Comparison of ENCODE assay signal across 19 cellular contexts in the genomic region with DNA sequence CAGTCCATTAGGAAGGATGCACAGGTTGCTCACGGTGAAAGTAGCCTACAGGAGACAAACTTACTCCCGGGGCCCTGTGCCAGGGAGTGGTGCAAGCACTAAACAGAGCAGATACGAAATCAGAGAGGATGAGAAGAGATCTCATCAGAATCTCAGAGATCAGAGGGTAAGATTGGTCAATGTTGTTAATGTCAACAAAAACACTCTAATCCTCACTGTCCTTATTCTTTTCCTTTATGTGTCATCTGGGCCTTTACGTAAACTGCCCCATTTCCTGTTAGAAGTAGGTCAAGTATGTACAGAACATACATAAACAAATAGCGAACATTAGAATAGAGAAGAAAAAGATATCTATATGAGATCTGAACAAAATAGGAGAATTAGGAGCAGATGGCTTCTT.
A peak's percentile ranks its signal among the peaks of the same experiment; 100 is the strongest.
DNase-seq lines count a peak whose midpoint lies in the region; ATAC-seq and TF ChIP-seq lines count a peak whose summit lies in the region.
"Had no signal": no experiment of that assay in that cellular context is flagged by ENCODE, and none has a peak within 500 bp of the region (broad histone marks: within the 10 kb centered on the region; RNA-seq: fewer than 3 reads in every experiment).

No MANE protein-coding gene starts in this region.

- TF ChIP-seq CTCF in choroid plexus epithelial cell (conservative IDR thresholded peaks at IDR 0.05; ENCODE audit: low read depth, low read length): no peak
- TF ChIP-seq CTCF in neural progenitor cell (IDR thresholded peaks at IDR 0.05): no peak

- peaks cover 4% of the 10 kb centered on the region for H3K9me3 Mint-ChIP-seq in neural progenitor cell
- no peaks in the 10 kb centered on the region for H3K9me3 Mint-ChIP-seq in activated naive CD4-positive, alpha-beta T cell treated with anti-CD3 and anti-CD28 coated beads, Interleukin-2, amount 10 ng/mL, durations not matched to agents 7 days and 5 days
- H3K9me3 Mint-ChIP-seq: GM23338 had no signal

- H3K9me3 ChIP-seq in neural progenitor cell (ENCODE audit: low read depth) (no peaks in the 10 kb centered on the region), MG63 (no peaks in the 10 kb centered on the region; the same call in 1 of the 2 replicates)
- H3K9me3 ChIP-seq: HAP-1, Peyer's patch had no signal

- no peak overlapping the region for H3K27ac Mint-ChIP-seq in neural progenitor cell
- no peak overlapping the region for H3K27ac Mint-ChIP-seq in activated naive CD4-positive, alpha-beta T cell treated with anti-CD3 and anti-CD28 coated beads, Interleukin-2, amount 10 ng/mL, durations not matched to agents 7 days and 5 days
- H3K27ac Mint-ChIP-seq: CD4-positive, CD25-positive, alpha-beta regulatory T cell; GM23338; IgD-negative memory B cell had no signal

- H3K4me3 ChIP-seq in choroid plexus epithelial cell (ENCODE audit: low read depth, low read length): no peak overlapping the region
- H3K4me3 ChIP-seq in neural progenitor cell: no peak overlapping the region
- H3K4me3 ChIP-seq in MG63: no peak overlapping the region
- H3K4me3 ChIP-seq: GM23338, HAP-1, Peyer's patch had no signal

- H3K27me3 ChIP-seq in neural progenitor cell (no peaks in the 10 kb centered on the region), MG63 (no peaks in the 10 kb centered on the region)
- H3K27me3 ChIP-seq: Peyer's patch had no signal

- H3K4me3 Mint-ChIP-seq in neural progenitor cell: no peak overlapping the region
- H3K4me3 Mint-ChIP-seq in activated naive CD4-positive, alpha-beta T cell treated with anti-CD3 and anti-CD28 coated beads, Interleukin-2, amount 10 ng/mL, durations not matched to agents 7 days and 5 days: no peak overlapping the region
- H3K4me3 Mint-ChIP-seq: CD4-positive, CD25-positive, alpha-beta regulatory T cell; GM23338; IgD-negative memory B cell had no signal

- no peaks in the 10 kb centered on the region for H4K20me1 ChIP-seq in neural progenitor cell (ENCODE audit: low read depth)

- DNase-seq in DMS53 treated with DMSO at 0.1 percent for 48 hours (lab: John Stamatoyannopoulos, UW; ENCODE audit: unreplicated experiment): peak; percentile 92
- DNase-seq in HCEC 1CT: peak; percentile 65
- peak; percentile 23 for DNase-seq in choroid plexus epithelial cell (ENCODE audit: low read depth)
- DNase-seq in neural progenitor cell (ENCODE audit: low spot score): no peak
- no peak for DNase-seq in MG63
- DNase-seq in activated naive CD4-positive, alpha-beta T cell treated with anti-CD3 and anti-CD28 coated beads, Interleukin-2, amount 10 ng/mL, durations not matched to agents 7 days and 5 days: no peak
- DNase-seq: CD4-positive, CD25-positive, alpha-beta regulatory T cell; COR-L47; DMS 273 treated with DMSO at 0.1 percent for 48 hours; NCI-H1417; NCI-H187; NCI-H446 treated with DMSO at 0.1 percent for 48 hours; NCI-H748 treated with DMSO at 0.1 percent for 48 hours; Peyer's patch had no signal

- no peak overlapping the region for H3K9ac ChIP-seq in neural progenitor cell

- no peaks in the 10 kb centered on the region for H3K79me2 ChIP-seq in neural progenitor cell (ENCODE audit: low read depth)

- peaks cover 6% of the 10 kb centered on the region for H3F3A ChIP-seq in neural progenitor cell (ENCODE audit: low read depth)

- CTCF ChIA-PET in activated naive CD4-positive, alpha-beta T cell treated with anti-CD3 and anti-CD28 coated beads, Interleukin-2, amount 10 ng/mL, durations not matched to agents 7 days and 5 days (lab: Charles Lee): no interaction called here

- peak overlapping the region; percentile 38 for H3K27ac ChIP-seq in neural progenitor cell
- H3K27ac ChIP-seq: Peyer's patch had no signal

- peak overlapping the region; percentile 45 for H3K4me2 ChIP-seq in neural progenitor cell
- H3K4me2 ChIP-seq: GM23338 had no signal

- H2AFZ ChIP-seq in neural progenitor cell (replicated peaks): no peak overlapping the region

- H3K27me3 Mint-ChIP-seq in neural progenitor cell (ENCODE audit: insufficient read depth, low read depth): peaks cover 2% of the 10 kb centered on the region
- no peaks in the 10 kb centered on the region for H3K27me3 Mint-ChIP-seq in activated naive CD4-positive, alpha-beta T cell treated with anti-CD3 and anti-CD28 coated beads, Interleukin-2, amount 10 ng/mL, durations not matched to agents 7 days and 5 days
- H3K27me3 Mint-ChIP-seq: CD4-positive, CD25-positive, alpha-beta regulatory T cell; IgD-negative memory B cell had no signal

- H3K36me3 Mint-ChIP-seq in neural progenitor cell: no peaks in the 10 kb centered on the region
- H3K36me3 Mint-ChIP-seq in activated naive CD4-positive, alpha-beta T cell treated with anti-CD3 and anti-CD28 coated beads, Interleukin-2, amount 10 ng/mL, durations not matched to agents 7 days and 5 days: no peaks in the 10 kb centered on the region
- H3K36me3 Mint-ChIP-seq: CD4-positive, CD25-positive, alpha-beta regulatory T cell; IgD-negative memory B cell had no signal

- peaks cover 14% of the 10 kb centered on the region for H3K4me1 Mint-ChIP-seq in neural progenitor cell
- H3K4me1 Mint-ChIP-seq in activated naive CD4-positive, alpha-beta T cell treated with anti-CD3 and anti-CD28 coated beads, Interleukin-2, amount 10 ng/mL, durations not matched to agents 7 days and 5 days: no peaks in the 10 kb centered on the region
- H3K4me1 Mint-ChIP-seq: CD4-positive, CD25-positive, alpha-beta regulatory T cell; GM23338; IgD-negative memory B cell had no signal

- no peak for ATAC-seq in GM21717 (IDR thresholded peaks at IDR 0.05; ENCODE audit: unreplicated experiment)
- ATAC-seq: GM23338, SK-N-SH treated with all-trans-retinoic acid at 6 μM for 48 hours had no signal

- H3K36me3 ChIP-seq in neural progenitor cell: no peaks in the 10 kb centered on the region
- peaks cover 29% of the 10 kb centered on the region for H3K36me3 ChIP-seq in MG63
- H3K36me3 ChIP-seq: HAP-1, Peyer's patch had no signal

- H3K4me1 ChIP-seq in neural progenitor cell: peaks cover 21% of the 10 kb centered on the region
- H3K4me1 ChIP-seq: HAP-1, Peyer's patch had no signal

Comparison
In these comparisons a context has a peak if more than half of its experiments do, and no peak if none do; other contexts are left out.
1. DNase-seq: peak in DMS53 treated with DMSO at 0.1 percent for 48 hours (single experiment), HCEC 1CT (single experiment) and choroid plexus epithelial cell (single experiment); none in neural progenitor cell (single experiment), MG63 (single experiment) and activated naive CD4-positive, alpha-beta T cell treated with anti-CD3 and anti-CD28 coated beads, Interleukin-2, amount 10 ng/mL, durations not matched to agents 7 days and 5 days (single experiment).